8 cellular contexts compared by ENCODE assay signal in the genomic region with DNA sequence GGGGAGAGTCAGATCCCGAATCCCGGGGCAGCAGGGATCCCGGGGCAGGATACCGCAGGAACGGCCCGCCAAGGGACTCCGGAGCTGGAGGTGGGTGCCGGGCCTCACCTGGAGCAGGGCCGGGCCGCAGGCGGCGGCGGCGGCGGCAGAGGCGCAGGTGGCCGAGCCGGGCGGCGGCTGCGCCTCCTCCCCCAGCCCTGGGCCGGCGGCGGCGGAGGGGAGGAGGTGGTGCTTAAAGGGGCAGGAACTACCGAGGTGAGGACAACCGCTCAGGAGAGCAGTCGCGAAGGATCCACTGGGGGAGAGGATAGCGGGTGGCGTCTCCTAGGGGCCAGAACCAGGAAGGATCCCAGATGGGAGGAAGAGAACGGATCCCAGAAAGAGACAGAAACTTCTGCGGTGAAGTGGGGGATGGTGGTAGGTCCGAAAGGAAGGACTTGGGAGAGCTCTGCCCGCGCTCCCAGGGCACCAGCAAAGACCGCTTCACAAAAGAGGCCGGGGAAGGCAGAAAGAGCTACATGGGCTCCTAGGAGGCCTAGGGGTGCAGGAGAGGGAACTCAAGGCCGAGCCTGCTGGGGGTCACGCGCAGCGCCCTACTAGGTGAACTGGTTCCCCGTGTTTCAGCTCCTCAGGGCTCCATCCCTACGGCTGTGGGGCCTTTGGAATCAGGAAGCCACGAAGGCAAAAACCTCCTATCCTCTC. TPM values are rescaled to one million over a fixed set of nuclear protein-coding genes. Genes with fewer than 3 reads are reported as not detected.
DNase-seq lines count a peak whose midpoint lies in the region; ATAC-seq, FAIRE-seq and TF ChIP-seq lines count a peak whose summit lies in the region.

No MANE protein-coding gene starts in this region.

- no peak for DNase-seq in GM12891 (ENCODE audit: insufficient read length, low spot score)
- peak; percentile 33 for DNase-seq in NCI-H345 treated with DMSO at 0.1 percent for 48 hours (lab: John Stamatoyannopoulos, UW; ENCODE audit: unreplicated experiment)
- DNase-seq in activated CD4-positive, alpha-beta T cell treated with anti-CD3 and anti-CD28 coated beads for 1 hour, result peak; percentile 41
- DNase-seq in choroid plexus epithelial cell (ENCODE audit: low read depth), result peak; percentile 87
- DNase-seq in kidney epithelial cell (ENCODE audit: low read depth), result no peak
- DNase-seq in stimulated activated CD4-positive, alpha-beta T cell treated with anti-CD3 and anti-CD28 coated beads, Interleukin-15, amount 100 ng/mL, for 1 hour (ENCODE audit: low read depth in 1 of 2, low spot score in 1 of 2), result peak; percentile 32 to 46

- TF ChIP-seq CTCF in choroid plexus epithelial cell (conservative IDR thresholded peaks at IDR 0.05; ENCODE audit: low read depth, low read length) (peak; percentile 67), kidney epithelial cell (IDR thresholded peaks at IDR 0.05; ENCODE audit: insufficient read depth, low read length, poor library complexity, severe bottlenecking) (peak; percentile 63)

- peak; percentile 91 for FAIRE-seq in GM12891 (lab: Jason Lieb, UNC)

- ATAC-seq in HG03159 (IDR thresholded peaks at IDR 0.05; ENCODE audit: unreplicated experiment) (peak; percentile 39), HG02852 (IDR thresholded peaks at IDR 0.05; ENCODE audit: unreplicated experiment) (no peak)

- peak; percentile 57; the same call in 1 of the 2 replicates for TF ChIP-seq POLR2A in GM12891 (IDR thresholded peaks at IDR 0.05; ENCODE audit: low read depth, low read length)

- no peaks in the 10 kb centered on the region for H3K27me3 ChIP-seq in kidney epithelial cell (ENCODE audit: control insufficient read depth, insufficient read depth, low read length)

- H3K4me3 ChIP-seq in choroid plexus epithelial cell (ENCODE audit: low read depth, low read length) (peak overlapping the region; percentile 84), kidney epithelial cell (ENCODE audit: low read depth, low read length) (peak overlapping the region; percentile 86)

- peaks cover 2% of the 10 kb centered on the region for H3K36me3 ChIP-seq in kidney epithelial cell (ENCODE audit: control insufficient read depth, insufficient read depth, low read length)

TF ChIP-seq in GM12891, 5 proteins besides CTCF, POLR2A, EP300 and RAD21:
- TF ChIP-seq POLR2AphosphoS5 (IDR thresholded peaks at IDR 0.05; ENCODE audit: low read depth, low read length) (peak; percentile 53; the same call in 1 of the 2 replicates), TAF1 (IDR thresholded peaks at IDR 0.05; ENCODE audit: low read depth, low read length) (no peak), PAX5 (IDR thresholded peaks at IDR 0.05; ENCODE audit: insufficient read depth, low read length, severe bottlenecking) (no peak), SPI1 (IDR thresholded peaks at IDR 0.05; ENCODE audit: low read depth, low read length) (no peak), POU2F2 (IDR thresholded peaks at IDR 0.05; ENCODE audit: low read depth, low read length) (no peak)

RNA-seq across cellular contexts. Expression of a gene that starts 4.9 kb away (rescaled TPM):
- polyA plus RNA-seq in GM12891 (2012; ENCODE audit: low read depth, missing spikeins), result 32.1 TPM
- total RNA-seq in kidney epithelial cell, result 37.9 and 49.9 TPM in 2 replicates

RNA-seq across cellular contexts. Expression of a gene that starts 10.8 kb away (rescaled TPM):
- polyA plus RNA-seq in GM12891 (2012; ENCODE audit: low read depth, missing spikeins), result 754 TPM
- 399 and 419 TPM in 2 replicates for total RNA-seq in kidney epithelial cell

RNA-seq across cellular contexts. Expression of a gene that starts 53.1 kb away (rescaled TPM):
- 158 TPM for polyA plus RNA-seq in GM12891 (2012; ENCODE audit: low read depth, missing spikeins)
- 114 and 119 TPM in 2 replicates for total RNA-seq in kidney epithelial cell

Comparison
In these comparisons a context has a peak if more than half of its experiments do, and no peak if none do; other contexts are left out.
1. DNase-seq: peak in NCI-H345 treated with DMSO at 0.1 percent for 48 hours (single experiment), activated CD4-positive, alpha-beta T cell treated with anti-CD3 and anti-CD28 coated beads for 1 hour (single experiment), choroid plexus epithelial cell (single experiment) and stimulated activated CD4-positive, alpha-beta T cell treated with anti-CD3 and anti-CD28 coated beads, Interleukin-15, amount 100 ng/mL, for 1 hour (2 of 2); none in GM12891 (single experiment) and kidney epithelial cell (single experiment).